In the genomic region with DNA sequence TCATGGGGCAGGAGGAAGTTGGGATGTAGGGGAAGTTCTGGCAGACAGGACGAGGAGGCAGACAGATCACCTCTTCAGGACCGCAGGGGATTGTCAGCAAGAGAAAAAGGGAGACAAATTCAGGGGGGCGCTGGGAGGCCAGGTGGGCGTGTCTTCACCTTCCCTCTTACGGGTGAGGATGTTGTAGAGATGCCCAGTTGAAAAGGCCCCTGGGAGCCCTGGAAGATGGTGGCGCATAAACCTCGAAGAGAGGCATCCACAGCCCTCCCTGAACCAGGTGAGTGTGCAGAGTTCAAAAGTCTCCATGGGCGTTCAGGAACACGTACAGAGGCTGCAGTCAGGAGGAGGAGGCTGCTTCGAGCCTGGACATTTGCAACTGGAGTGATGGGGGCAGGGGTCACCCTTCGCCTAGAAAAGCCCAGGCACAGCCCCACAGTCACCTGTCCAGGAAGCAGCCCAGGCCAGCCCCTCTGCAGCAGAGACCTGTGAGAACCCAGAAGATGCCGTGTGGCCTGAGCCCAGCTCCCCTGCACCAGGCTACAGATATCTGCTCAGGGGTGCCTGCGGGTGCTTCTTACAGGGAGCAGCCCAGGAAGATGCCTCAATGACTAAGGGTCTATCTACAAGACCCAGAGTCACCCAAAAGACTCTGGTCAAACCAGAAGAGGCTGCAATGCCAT, we compare ENCODE assay signal across 20 cellular contexts.
"Had no signal": no experiment of that assay in that cellular context is flagged by ENCODE, and none has a peak within 500 bp of the region (broad histone marks: within the 10 kb centered on the region; RNA-seq: fewer than 3 reads in every experiment).

No MANE protein-coding gene starts in this region.

- H3K27ac Mint-ChIP-seq: activated CD4-positive, alpha-beta memory T cell treated with anti-CD3 and anti-CD28 coated beads, Interleukin-2, amount 10 ng/mL, durations not matched to agents 7 days and 5 days; activated CD4-positive, alpha-beta T cell treated with anti-CD3 and anti-CD28 coated beads, Interleukin-2, amount 10 ng/mL, durations not matched to agents 24 days and 14 days; activated naive CD8-positive, alpha-beta T cell treated with anti-CD3 and anti-CD28 coated beads, Interleukin-2, amount 50 U/mL, for 24 hours; activated T-helper 1 cell treated with anti-CD3 and anti-CD28 coated beads, Interleukin-12 subunit alpha, Interleukin-12 subunit beta, Interleukin-2, Interleukin-4 antibody, amounts not matched to agents 30 ng/mL and 10 ng/mL and 1 ng/mL, durations not matched to agents 14 hours and 24 hours and 36 hours; dendritic cell treated with granulocyte-macrophage colony-stimulating factor and Interleukin-4, amounts not matched to agents 40 ng/mL and 50 ng/mL, for 4 days; stimulated activated effector memory CD8-positive, alpha-beta T cell treated with anti-CD3 and anti-CD28 coated beads, Interleukin-12 subunit alpha, Interleukin-12 subunit beta, amount 100 ng/mL, for 72 hours; stimulated activated naive CD8-positive, alpha-beta T cell treated with anti-CD3 and anti-CD28 coated beads, Interleukin-15, amount 100 ng/mL, for 72 hours had no signal

- H3K27me3 Mint-ChIP-seq: activated CD4-positive, alpha-beta memory T cell treated with anti-CD3 and anti-CD28 coated beads, Interleukin-2, amount 10 ng/mL, durations not matched to agents 7 days and 5 days; activated CD4-positive, alpha-beta T cell treated with anti-CD3 and anti-CD28 coated beads, Interleukin-2, amount 10 ng/mL, durations not matched to agents 24 days and 14 days; activated naive CD8-positive, alpha-beta T cell treated with anti-CD3 and anti-CD28 coated beads, Interleukin-2, amount 50 U/mL, for 24 hours; dendritic cell treated with granulocyte-macrophage colony-stimulating factor and Interleukin-4, amounts not matched to agents 40 ng/mL and 50 ng/mL, for 4 days; stimulated activated naive CD8-positive, alpha-beta T cell treated with anti-CD3 and anti-CD28 coated beads, Interleukin-15, amount 100 ng/mL, for 72 hours had no signal

- H3K4me3 ChIP-seq: esophagus squamous epithelium, gastrocnemius medialis, prostate gland, tibial nerve had no signal

- ATAC-seq: activated CD4-positive, CD25-positive, alpha-beta regulatory T cell treated with anti-CD3 and anti-CD28 coated beads, Interleukin-2, amount 50 U/mL, for 24 hours; activated naive CD8-positive, alpha-beta T cell treated with anti-CD3 and anti-CD28 coated beads, Interleukin-2, amount 50 U/mL, for 24 hours; gastrocnemius medialis; right cardiac atrium; stimulated activated effector memory CD8-positive, alpha-beta T cell treated with anti-CD3 and anti-CD28 coated beads, Interleukin-12 subunit alpha, Interleukin-12 subunit beta, amount 100 ng/mL, for 72 hours; stimulated activated naive CD8-positive, alpha-beta T cell treated with anti-CD3 and anti-CD28 coated beads, Interleukin-15, amount 100 ng/mL, for 72 hours had no signal

- H3K4me3 Mint-ChIP-seq: activated CD4-positive, alpha-beta memory T cell treated with anti-CD3 and anti-CD28 coated beads, Interleukin-2, amount 10 ng/mL, durations not matched to agents 7 days and 5 days; activated CD4-positive, alpha-beta T cell treated with anti-CD3 and anti-CD28 coated beads, Interleukin-2, amount 10 ng/mL, durations not matched to agents 24 days and 14 days; activated naive CD8-positive, alpha-beta T cell treated with anti-CD3 and anti-CD28 coated beads, Interleukin-2, amount 50 U/mL, for 24 hours; activated T-helper 1 cell treated with anti-CD3 and anti-CD28 coated beads, Interleukin-12 subunit alpha, Interleukin-12 subunit beta, Interleukin-2, Interleukin-4 antibody, amounts not matched to agents 30 ng/mL and 10 ng/mL and 1 ng/mL, durations not matched to agents 14 hours and 24 hours and 36 hours; dendritic cell treated with granulocyte-macrophage colony-stimulating factor and Interleukin-4, amounts not matched to agents 40 ng/mL and 50 ng/mL, for 4 days; nephron; stimulated activated effector memory CD8-positive, alpha-beta T cell treated with anti-CD3 and anti-CD28 coated beads, Interleukin-12 subunit alpha, Interleukin-12 subunit beta, amount 100 ng/mL, for 72 hours; stimulated activated naive CD8-positive, alpha-beta T cell treated with anti-CD3 and anti-CD28 coated beads, Interleukin-15, amount 100 ng/mL, for 72 hours had no signal

- DNase-seq: activated CD4-positive, alpha-beta memory T cell treated with anti-CD3 and anti-CD28 coated beads, Interleukin-2, amount 10 ng/mL, durations not matched to agents 7 days and 5 days; activated CD4-positive, alpha-beta T cell treated with anti-CD3 and anti-CD28 coated beads, Interleukin-2, amount 10 ng/mL, durations not matched to agents 24 days and 14 days; activated gamma-delta T cell; activated naive CD4-positive, alpha-beta T cell treated with anti-CD3 and anti-CD28 coated beads, Interleukin-2, amount 50 U/mL, for 16 hours; activated naive CD8-positive, alpha-beta T cell treated with anti-CD3 and anti-CD28 coated beads, Interleukin-2, amount 50 U/mL, for 24 hours; effector memory CD4-positive, alpha-beta T cell; esophagus squamous epithelium; gastrocnemius medialis; mesenchymal stem cell; right cardiac atrium; stimulated activated CD4-positive, alpha-beta T cell treated with anti-CD3 and anti-CD28 coated beads, Interleukin-2, amount 100 ng/mL, for 24 hours; stimulated activated naive CD8-positive, alpha-beta T cell treated with anti-CD3 and anti-CD28 coated beads, Interleukin-15, amount 100 ng/mL, for 72 hours had no signal

- H3K36me3 Mint-ChIP-seq: stimulated activated effector memory CD8-positive, alpha-beta T cell treated with anti-CD3 and anti-CD28 coated beads, Interleukin-12 subunit alpha, Interleukin-12 subunit beta, amount 100 ng/mL, for 72 hours had no signal

- H3K36me3 ChIP-seq: esophagus squamous epithelium, gastrocnemius medialis, prostate gland, tibial nerve had no signal

- H3K9me3 Mint-ChIP-seq: activated CD4-positive, alpha-beta memory T cell treated with anti-CD3 and anti-CD28 coated beads, Interleukin-2, amount 10 ng/mL, durations not matched to agents 7 days and 5 days; activated CD4-positive, alpha-beta T cell treated with anti-CD3 and anti-CD28 coated beads, Interleukin-2, amount 10 ng/mL, durations not matched to agents 24 days and 14 days; activated naive CD8-positive, alpha-beta T cell treated with anti-CD3 and anti-CD28 coated beads, Interleukin-2, amount 50 U/mL, for 24 hours; activated T-helper 1 cell treated with anti-CD3 and anti-CD28 coated beads, Interleukin-12 subunit alpha, Interleukin-12 subunit beta, Interleukin-2, Interleukin-4 antibody, amounts not matched to agents 30 ng/mL and 10 ng/mL and 1 ng/mL, durations not matched to agents 14 hours and 24 hours and 36 hours; dendritic cell treated with granulocyte-macrophage colony-stimulating factor and Interleukin-4, amounts not matched to agents 40 ng/mL and 50 ng/mL, for 4 days; nephron; stimulated activated effector memory CD8-positive, alpha-beta T cell treated with anti-CD3 and anti-CD28 coated beads, Interleukin-12 subunit alpha, Interleukin-12 subunit beta, amount 100 ng/mL, for 72 hours; stimulated activated naive CD8-positive, alpha-beta T cell treated with anti-CD3 and anti-CD28 coated beads, Interleukin-15, amount 100 ng/mL, for 72 hours had no signal

- H3K27me3 ChIP-seq: tibial nerve had no signal

- H3K4me1 ChIP-seq: gastrocnemius medialis, prostate gland had no signal

- H3K9me3 ChIP-seq: esophagus squamous epithelium, gastrocnemius medialis, prostate gland, tibial nerve had no signal

- H3K27ac ChIP-seq: esophagus squamous epithelium, gastrocnemius medialis, prostate gland, VCaP had no signal

- H3K4me1 Mint-ChIP-seq: activated CD4-positive, alpha-beta memory T cell treated with anti-CD3 and anti-CD28 coated beads, Interleukin-2, amount 10 ng/mL, durations not matched to agents 7 days and 5 days; activated CD4-positive, alpha-beta T cell treated with anti-CD3 and anti-CD28 coated beads, Interleukin-2, amount 10 ng/mL, durations not matched to agents 24 days and 14 days; activated naive CD8-positive, alpha-beta T cell treated with anti-CD3 and anti-CD28 coated beads, Interleukin-2, amount 50 U/mL, for 24 hours; stimulated activated effector memory CD8-positive, alpha-beta T cell treated with anti-CD3 and anti-CD28 coated beads, Interleukin-12 subunit alpha, Interleukin-12 subunit beta, amount 100 ng/mL, for 72 hours; stimulated activated naive CD8-positive, alpha-beta T cell treated with anti-CD3 and anti-CD28 coated beads, Interleukin-15, amount 100 ng/mL, for 72 hours had no signal
